ENCODE assay signal across 28 cellular contexts in the genomic region with DNA sequence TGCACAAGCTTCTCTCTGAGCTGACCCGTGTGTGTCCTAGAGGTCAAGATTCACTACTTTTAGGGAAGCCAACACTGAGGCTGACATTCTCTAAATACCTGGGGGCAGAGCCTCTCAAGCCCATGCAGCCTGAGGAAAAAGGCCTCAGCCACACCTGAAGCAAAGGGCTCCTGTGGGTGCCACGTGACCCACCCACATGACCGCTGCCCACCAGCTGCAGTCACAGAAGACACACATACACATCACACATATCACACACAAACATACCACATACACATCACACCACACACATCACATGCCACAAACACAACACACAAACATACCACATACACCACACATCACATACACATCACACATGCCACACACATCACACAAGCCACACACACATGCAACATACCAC.
"Had no signal": no experiment of that assay in that cellular context is flagged by ENCODE, and none has a peak within 500 bp of the region (broad histone marks: within the 10 kb centered on the region; RNA-seq: fewer than 3 reads in every experiment).

No MANE protein-coding gene starts in this region.

- DNase-seq: activated CD4-positive, alpha-beta memory T cell treated with anti-CD3 and anti-CD28 coated beads, Interleukin-2, amount 10 ng/mL, durations not matched to agents 7 days and 5 days; activated CD4-positive, alpha-beta T cell treated with anti-CD3 and anti-CD28 coated beads for 48 hours; activated CD8-positive, alpha-beta memory T cell treated with anti-CD3 and anti-CD28 coated beads, Interleukin-2, amount 50 U/mL, for 48 hours; activated gamma-delta T cell treated with Interleukin-2 at 50 U/mL for 16 hours; activated naive CD4-positive, alpha-beta T cell treated with anti-CD3 and anti-CD28 coated beads, Interleukin-2, amount 50 U/mL, for 16 hours; activated T-cell treated with anti-CD3 and anti-CD28 coated beads, Interleukin-2, amount 50 U/mL, for 24 hours; amygdala; central memory CD4-positive, alpha-beta T cell; foreskin fibroblast; heart left ventricle; hypothalamus; midbrain; nucleus accumbens; pancreas; psoas muscle; stimulated activated CD4-positive, alpha-beta T cell treated with anti-CD3 and anti-CD28 coated beads, Interleukin-15, amount 100 ng/mL, for 24 hours; stimulated activated CD4-positive, alpha-beta T cell treated with anti-CD3 and anti-CD28 coated beads, Interleukin-2, amount 100 ng/mL, for 24 hours; stimulated activated naive B cell treated with anti-CD40 and anti-IgM and Interleukin-4, amounts not matched to agents 10 μg/mL and 1 μg/mL and 100 μg/mL, for 72 hours; stomach; T-helper 1 cell; tibial artery had no signal

- ATAC-seq: activated T-helper 17 cell treated with anti-CD3 and anti-CD28 coated beads, Interleukin-2, amount 50 U/mL, for 72 hours; esophagus mucosa; heart left ventricle; psoas muscle; stimulated activated naive B cell treated with anti-CD40 and anti-IgM and Interleukin-4, amounts not matched to agents 10 μg/mL and 1 μg/mL and 100 μg/mL, for 72 hours had no signal

- H3K4me3 Mint-ChIP-seq: activated CD4-positive, alpha-beta memory T cell treated with anti-CD3 and anti-CD28 coated beads, Interleukin-2, amount 10 ng/mL, durations not matched to agents 7 days and 5 days; activated T-cell treated with anti-CD3 and anti-CD28 coated beads, Interleukin-2, amount 50 U/mL, for 24 hours; activated T-helper 17 cell treated with anti-CD3 and anti-CD28 coated beads, Interleukin-2, amount 50 U/mL, for 72 hours; natural killer cell treated with Interleukin-12 subunit alpha and Interleukin-12 subunit beta and Interleukin-15 and Interleukin-18, amount 100 ng/mL, for 72 hours; stimulated activated naive B cell treated with anti-CD40 and anti-IgM and Interleukin-4, amounts not matched to agents 10 μg/mL and 1 μg/mL and 100 μg/mL, for 72 hours had no signal

- H3K9me3 Mint-ChIP-seq: activated T-cell treated with anti-CD3 and anti-CD28 coated beads, Interleukin-2, amount 50 U/mL, for 24 hours; activated T-helper 17 cell treated with anti-CD3 and anti-CD28 coated beads, Interleukin-2, amount 50 U/mL, for 72 hours; natural killer cell treated with Interleukin-12 subunit alpha and Interleukin-12 subunit beta and Interleukin-15 and Interleukin-18, amount 100 ng/mL, for 72 hours; stimulated activated naive B cell treated with anti-CD40 and anti-IgM and Interleukin-4, amounts not matched to agents 10 μg/mL and 1 μg/mL and 100 μg/mL, for 72 hours had no signal

- FAIRE-seq: pancreas had no signal

- H3K36me3 ChIP-seq: breast epithelium had no signal

- H3K4me3 ChIP-seq: breast epithelium, heart left ventricle, pancreas, psoas muscle, right atrium auricular region, smooth muscle cell, stomach, suprapubic skin, tibial artery had no signal

- H3K36me3 Mint-ChIP-seq: natural killer cell treated with Interleukin-12 subunit alpha and Interleukin-12 subunit beta and Interleukin-15 and Interleukin-18, amount 100 ng/mL, for 72 hours had no signal

- H3K27ac Mint-ChIP-seq: activated CD4-positive, alpha-beta memory T cell treated with anti-CD3 and anti-CD28 coated beads, Interleukin-2, amount 10 ng/mL, durations not matched to agents 7 days and 5 days; activated T-cell treated with anti-CD3 and anti-CD28 coated beads, Interleukin-2, amount 50 U/mL, for 24 hours; activated T-helper 17 cell treated with anti-CD3 and anti-CD28 coated beads, Interleukin-2, amount 50 U/mL, for 72 hours; natural killer cell treated with Interleukin-12 subunit alpha and Interleukin-12 subunit beta and Interleukin-15 and Interleukin-18, amount 100 ng/mL, for 72 hours; stimulated activated naive B cell treated with anti-CD40 and anti-IgM and Interleukin-4, amounts not matched to agents 10 μg/mL and 1 μg/mL and 100 μg/mL, for 72 hours had no signal

- H3K4me1 ChIP-seq: heart left ventricle, suprapubic skin had no signal

- H3K4me2 ChIP-seq: smooth muscle cell had no signal

- H3K27ac ChIP-seq: breast epithelium, heart left ventricle, pancreas, psoas muscle, right atrium auricular region, stomach, suprapubic skin, tibial artery had no signal

- H3K9me3 ChIP-seq: breast epithelium, heart left ventricle, pancreas, psoas muscle, right atrium auricular region, stomach, suprapubic skin, tibial artery had no signal

- H3K27me3 Mint-ChIP-seq: activated T-cell treated with anti-CD3 and anti-CD28 coated beads, Interleukin-2, amount 50 U/mL, for 24 hours; activated T-helper 17 cell treated with anti-CD3 and anti-CD28 coated beads, Interleukin-2, amount 50 U/mL, for 72 hours had no signal

- H3K27me3 ChIP-seq: breast epithelium, pancreas, right atrium auricular region, stomach, suprapubic skin had no signal
